Comparison of ENCODE assay signal across 12 cellular contexts in genomic region chr14:55780156-55780946, GRCh38.
DNase-seq lines count a peak whose midpoint lies in the region; ATAC-seq, FAIRE-seq and TF ChIP-seq lines count a peak whose summit lies in the region.
"Had no signal": no experiment of that assay in that cellular context is flagged by ENCODE, and none has a peak within 500 bp of the region (broad histone marks: within the 10 kb centered on the region; RNA-seq: fewer than 3 reads in every experiment).

No MANE protein-coding gene starts in this region.

- peak; percentile 79 for FAIRE-seq in endothelial cell of umbilical vein (lab: Jason Lieb, UNC)

- no peak overlapping the region for H3K4me3 Mint-ChIP-seq in T-helper 17 cell
- H3K4me3 Mint-ChIP-seq in T-helper 2 cell treated with Interferon-gamma antibody and Interleukin-4, amounts not matched to agents 5 μg/mL and 100 μg/mL, for 36 hours, result no peak overlapping the region
- H3K4me3 Mint-ChIP-seq: activated naive CD8-positive, alpha-beta T cell treated with anti-CD3 and anti-CD28 coated beads, Interleukin-2, amount 10 ng/mL, durations not matched to agents 7 days and 5 days; CD4-positive, alpha-beta memory T cell had no signal

- CTCF ChIA-PET in endothelial cell of umbilical vein (lab: Charles Lee), result interaction anchor here (1.0 to 2.3 kb wide), 10 partner anchors 11 to 694 kb away, joined by 3 to 8 read pairs (median 4); no protein-coding TSS in a partner anchor

- H3K9me1 ChIP-seq in endothelial cell of umbilical vein (replicated peaks; ENCODE audit: control insufficient read depth, extremely low read depth, insufficient read depth, low read length), result no peaks in the 10 kb centered on the region

- no peak overlapping the region for H3K27ac Mint-ChIP-seq in T-helper 17 cell
- no peak overlapping the region for H3K27ac Mint-ChIP-seq in T-helper 2 cell treated with Interferon-gamma antibody and Interleukin-4, amounts not matched to agents 5 μg/mL and 100 μg/mL, for 36 hours
- H3K27ac Mint-ChIP-seq: activated naive CD8-positive, alpha-beta T cell treated with anti-CD3 and anti-CD28 coated beads, Interleukin-2, amount 10 ng/mL, durations not matched to agents 7 days and 5 days had no signal

- TF ChIP-seq CTCF in endothelial cell of umbilical vein (IDR thresholded peaks at IDR 0.05; ENCODE audit: extremely low read depth in 1 of 2, insufficient read depth in 1 of 2, low read depth in 1 of 2, low read length in 2 of 2), result no peak
- TF ChIP-seq CTCF in lung (IDR thresholded peaks at IDR 0.05; ENCODE audit: control extremely low read depth, extremely low read depth), result no peak

- POLR2A ChIA-PET in endothelial cell of umbilical vein (lab: Charles Lee), result no interaction called here

- no peaks in the 10 kb centered on the region for H3K79me2 ChIP-seq in endothelial cell of umbilical vein (ENCODE audit: control insufficient read depth, insufficient read depth, low read length)

- dilution Hi-C loops in endothelial cell of umbilical vein (cut with MboI; ENCODE audit: extremely low pct_ligation_motif_present, low sequenced_read_pairs), result loop anchor here (25.0 kb wide), 1 partner anchor 568 kb away; no protein-coding TSS in a partner anchor

- H3K27ac ChIP-seq in endothelial cell of umbilical vein (ENCODE audit: insufficient read depth, low read depth, low read length), result peak overlapping the region; percentile 44
- peak overlapping the region; percentile 4 to 39 for H3K27ac ChIP-seq in lung (ENCODE audit: low read depth in 1 of 2, low read length in 1 of 2)
- H3K27ac ChIP-seq: VCaP had no signal

- H2AFZ ChIP-seq in endothelial cell of umbilical vein (ENCODE audit: low read depth, low read length), result peak overlapping the region; percentile 23

- no peaks in the 10 kb centered on the region for H3K27me3 ChIP-seq in endothelial cell of umbilical vein (ENCODE audit: control insufficient read depth in 2 of 2, insufficient read depth in 2 of 2, low read length in 2 of 2)
- H3K27me3 ChIP-seq in lung (ENCODE audit: control insufficient read depth, insufficient read depth), result no peaks in the 10 kb centered on the region

- ATAC-seq in lung (ENCODE audit: insufficient read depth, low FRiP score) (peak; percentile 66), T-helper 17 cell (no peak), HG03280 (IDR thresholded peaks at IDR 0.05; ENCODE audit: unreplicated experiment) (no peak), HG03159 (IDR thresholded peaks at IDR 0.05; ENCODE audit: unreplicated experiment) (no peak)

- no TSS peak for BruUV-seq in endothelial cell of umbilical vein (replicated peaks; lab: Mats Ljungman, UMichigan)

- H3K4me2 ChIP-seq in endothelial cell of umbilical vein (ENCODE audit: insufficient read depth, low read length), result peak overlapping the region; percentile 62

- no peaks in the 10 kb centered on the region for H3K4me1 Mint-ChIP-seq in T-helper 17 cell
- H3K4me1 Mint-ChIP-seq in T-helper 2 cell treated with Interferon-gamma antibody and Interleukin-4, amounts not matched to agents 5 μg/mL and 100 μg/mL, for 36 hours (ENCODE audit: low read depth), result no peaks in the 10 kb centered on the region
- H3K4me1 Mint-ChIP-seq: activated naive CD8-positive, alpha-beta T cell treated with anti-CD3 and anti-CD28 coated beads, Interleukin-2, amount 10 ng/mL, durations not matched to agents 7 days and 5 days; CD4-positive, alpha-beta memory T cell had no signal

- TF ChIP-seq POLR2A in endothelial cell of umbilical vein (IDR thresholded peaks at IDR 0.05; ENCODE audit: low read depth, low read length), result peak; percentile 51

- DNase-seq in AG08396 (ENCODE audit: low spot score) (peak; percentile 30), MV-4-11 (lab: John Stamatoyannopoulos, UW) (peak; percentile 60), endothelial cell of umbilical vein (ENCODE audit: low read depth, low spot score) (peak; percentile 95), lung (ENCODE audit: low spot score) (peak; percentile 63), T-helper 17 cell (no peak)
- no peak for DNase-seq in T-helper 2 cell treated with Interferon-gamma antibody and Interleukin-4, amounts not matched to agents 5 μg/mL and 100 μg/mL, for 36 hours (ENCODE audit: low spot score)
- DNase-seq: activated naive CD8-positive, alpha-beta T cell treated with anti-CD3 and anti-CD28 coated beads, Interleukin-2, amount 10 ng/mL, durations not matched to agents 7 days and 5 days; CD4-positive, alpha-beta memory T cell; NCI-H187 treated with DMSO at 0.1 percent for 48 hours had no signal

- H4K20me1 ChIP-seq in endothelial cell of umbilical vein (replicated peaks; ENCODE audit: control insufficient read depth, extremely low read depth, insufficient read depth, low read length), result no peaks in the 10 kb centered on the region

- H3K9me3 ChIP-seq in endothelial cell of umbilical vein (replicated peaks; ENCODE audit: control insufficient read depth, insufficient read depth, low read length) (no peaks in the 10 kb centered on the region), lung (ENCODE audit: control insufficient read depth in 2 of 2, insufficient read depth in 1 of 2, low read length in 1 of 2) (no peaks in the 10 kb centered on the region), T-helper 17 cell (ENCODE audit: control insufficient read depth, low read length, poor library complexity, severe bottlenecking) (no peaks in the 10 kb centered on the region)

- H3K9ac ChIP-seq in endothelial cell of umbilical vein (replicated peaks; ENCODE audit: extremely low read depth, insufficient read depth, low read length), result peak overlapping the region; percentile 21

- intact Hi-C loops in endothelial cell of umbilical vein (cut with micrococcal nuclease), result loop anchor here (1.0 to 2.0 kb wide), 2 partner anchors 11 to 26 kb away; no protein-coding TSS in a partner anchor

- no peaks in the 10 kb centered on the region for H3K9me3 Mint-ChIP-seq in T-helper 2 cell treated with Interferon-gamma antibody and Interleukin-4, amounts not matched to agents 5 μg/mL and 100 μg/mL, for 36 hours
- H3K9me3 Mint-ChIP-seq: CD4-positive, alpha-beta memory T cell had no signal

- no peaks in the 10 kb centered on the region for H3K36me3 Mint-ChIP-seq in T-helper 17 cell (ENCODE audit: low read depth)
- no peaks in the 10 kb centered on the region for H3K36me3 Mint-ChIP-seq in T-helper 2 cell treated with Interferon-gamma antibody and Interleukin-4, amounts not matched to agents 5 μg/mL and 100 μg/mL, for 36 hours (ENCODE audit: low read depth)
- H3K36me3 Mint-ChIP-seq: activated naive CD8-positive, alpha-beta T cell treated with anti-CD3 and anti-CD28 coated beads, Interleukin-2, amount 10 ng/mL, durations not matched to agents 7 days and 5 days; CD4-positive, alpha-beta memory T cell had no signal

- H3K4me1 ChIP-seq in endothelial cell of umbilical vein (ENCODE audit: control insufficient read depth, extremely low read depth, insufficient read depth, low read length), result peaks cover 18% of the 10 kb centered on the region
- peaks cover 3 to 6% of the 10 kb centered on the region in 2 donors for H3K4me1 ChIP-seq in lung (ENCODE audit: control insufficient read depth in 2 of 2, insufficient read depth in 2 of 2, low read length in 2 of 2)

- WGBS in lung, 2 donors, result 37 to 62% methylated on average over 8 of the region's 8 CpGs

- peaks cover 5% of the 10 kb centered on the region for H3K27me3 Mint-ChIP-seq in T-helper 17 cell
- peaks cover 8% of the 10 kb centered on the region for H3K27me3 Mint-ChIP-seq in T-helper 2 cell treated with Interferon-gamma antibody and Interleukin-4, amounts not matched to agents 5 μg/mL and 100 μg/mL, for 36 hours (ENCODE audit: low read depth)

- H3K4me3 ChIP-seq in endothelial cell of umbilical vein (replicated peaks in 1 of 3; ENCODE audit: insufficient read depth in 1 of 3, low read depth in 1 of 3, low read length in 3 of 3), result no peak overlapping the region
- no peak overlapping the region for H3K4me3 ChIP-seq in lung

- H3K36me3 ChIP-seq in endothelial cell of umbilical vein (ENCODE audit: control insufficient read depth in 2 of 2, extremely low read depth in 1 of 2, insufficient read depth in 2 of 2, low read length in 2 of 2), result no peaks in the 10 kb centered on the region
- no peaks in the 10 kb centered on the region for H3K36me3 ChIP-seq in lung (ENCODE audit: control insufficient read depth in 2 of 2, insufficient read depth in 2 of 2, low read length in 2 of 2)

TF ChIP-seq in endothelial cell of umbilical vein, 7 proteins besides CTCF, POLR2A, EP300 and RAD21:
- TF ChIP-seq FOS (IDR thresholded peaks at IDR 0.05; ENCODE audit: borderline replicate concordance, insufficient read depth, low read length) (no peak), MAX (IDR thresholded peaks at IDR 0.05; ENCODE audit: insufficient read depth, insufficient read length) (no peak), JUN (IDR thresholded peaks at IDR 0.05; ENCODE audit: borderline replicate concordance, insufficient read depth, insufficient read length, low read depth) (peak; percentile 7), EZH2 (IDR thresholded peaks at IDR 0.05; ENCODE audit: borderline replicate concordance, low read depth, low read length, severe bottlenecking) (no peak), GATA2 (IDR thresholded peaks at IDR 0.05; ENCODE audit: insufficient read depth, insufficient read length, low read depth, low read length) (peak; percentile 5), POLR2AphosphoS5 (IDR thresholded peaks at IDR 0.05; ENCODE audit: insufficient read depth, low read depth, low read length) (peak; percentile 17), MYC (IDR thresholded peaks at IDR 0.05; ENCODE audit: low read depth, low read length) (no peak)

Comparison
In these comparisons a context has a peak if more than half of its experiments do, and no peak if none do; other contexts are left out.
1. DNase-seq: peak in AG08396 (single experiment), MV-4-11 (single experiment), endothelial cell of umbilical vein (single experiment) and lung (single experiment); none in T-helper 17 cell (0 of 3) and T-helper 2 cell treated with Interferon-gamma antibody and Interleukin-4, amounts not matched to agents 5 μg/mL and 100 μg/mL, for 36 hours (single experiment).